ENCODE assay signal across 33 cellular contexts in genomic region chr6:11080296-11080695, GRCh38. TPM values are rescaled to one million over a fixed set of nuclear protein-coding genes. Genes with fewer than 3 reads are reported as not detected.
"Had no signal": no experiment of that assay in that cellular context is flagged by ENCODE, and none has a peak within 500 bp of the region (broad histone marks: within the 10 kb centered on the region; RNA-seq: fewer than 3 reads in every experiment).

No MANE protein-coding gene starts in this region.

- H3K4me3 ChIP-seq: pancreas, prostate gland, skin epidermis, smooth muscle cell, spleen, stomach, thoracic aorta, thyroid gland, tibial nerve, upper lobe of right lung, uterus had no signal

- H3K27me3 Mint-ChIP-seq: type B pancreatic cell had no signal

- H3K27ac Mint-ChIP-seq: naive thymus-derived CD8-positive, alpha-beta T cell; natural killer cell treated with Interleukin-12 subunit alpha and Interleukin-12 subunit beta and Interleukin-15 and Interleukin-18, amount 100 ng/mL, for 72 hours; nephron progenitor cell; stimulated activated naive B cell treated with anti-CD40 and anti-IgM and Interleukin-4, amounts not matched to agents 10 μg/mL and 1 μg/mL and 100 μg/mL, for 72 hours; stimulated activated naive CD8-positive, alpha-beta T cell treated with anti-CD3 and anti-CD28 coated beads, Interleukin-15, Interleukin-2, amounts not matched to agents 100 ng/mL and 50 ng/mL, for 24 hours; type B pancreatic cell had no signal

- H3K4me1 ChIP-seq: pancreas, prostate gland, spleen, stomach, thyroid gland, tibial nerve, upper lobe of right lung, uterus had no signal

- H3K9me3 Mint-ChIP-seq: naive B cell; naive thymus-derived CD8-positive, alpha-beta T cell; natural killer cell treated with Interleukin-12 subunit alpha and Interleukin-12 subunit beta and Interleukin-15 and Interleukin-18, amount 100 ng/mL, for 72 hours; nephron progenitor cell; stimulated activated naive CD8-positive, alpha-beta T cell treated with anti-CD3 and anti-CD28 coated beads, Interleukin-15, Interleukin-2, amounts not matched to agents 100 ng/mL and 50 ng/mL, for 24 hours; type B pancreatic cell had no signal

- H3K4me3 Mint-ChIP-seq: naive thymus-derived CD8-positive, alpha-beta T cell; natural killer cell treated with Interleukin-12 subunit alpha and Interleukin-12 subunit beta and Interleukin-15 and Interleukin-18, amount 100 ng/mL, for 72 hours; nephron progenitor cell; neural crest cell; stimulated activated naive B cell treated with anti-CD40 and anti-IgM and Interleukin-4, amounts not matched to agents 10 μg/mL and 1 μg/mL and 100 μg/mL, for 72 hours; stimulated activated naive CD8-positive, alpha-beta T cell treated with anti-CD3 and anti-CD28 coated beads, Interleukin-15, Interleukin-2, amounts not matched to agents 100 ng/mL and 50 ng/mL, for 24 hours; type B pancreatic cell had no signal

- ATAC-seq: naive thymus-derived CD8-positive, alpha-beta T cell; natural killer cell treated with Interleukin-12 subunit alpha and Interleukin-12 subunit beta and Interleukin-15 and Interleukin-18, amount 100 ng/mL, for 72 hours; pancreas; right cardiac atrium; sciatic nerve; stimulated activated naive B cell treated with anti-CD40 and anti-IgM and Interleukin-4, amounts not matched to agents 10 μg/mL and 1 μg/mL and 100 μg/mL, for 72 hours; upper lobe of right lung had no signal

- H3K4me2 ChIP-seq: smooth muscle cell had no signal

- H3K4me1 Mint-ChIP-seq: naive B cell; nephron progenitor cell; neural crest cell; stimulated activated naive B cell treated with anti-CD40 and anti-IgM and Interleukin-4, amounts not matched to agents 10 μg/mL and 1 μg/mL and 100 μg/mL, for 72 hours had no signal

- H3K27ac ChIP-seq: pancreas, prostate gland, skin epidermis, spleen, stomach, thoracic aorta, thyroid gland, tibial nerve, upper lobe of right lung, uterus had no signal

- H3K9me3 ChIP-seq: pancreas, prostate gland, spleen, stomach, thoracic aorta, thyroid gland, tibial nerve, upper lobe of right lung, uterus had no signal

- DNase-seq: naive B cell; naive thymus-derived CD8-positive, alpha-beta T cell; nephron progenitor cell; occipital lobe; pancreas; right cardiac atrium; spleen; stimulated activated CD4-positive, alpha-beta T cell treated with anti-CD3 and anti-CD28 coated beads, Interleukin-12 subunit alpha, Interleukin-12 subunit beta, amount 100 ng/mL, for 4 hours; stimulated activated CD4-positive, alpha-beta T cell treated with anti-CD3 and anti-CD28 coated beads, Interleukin-1b, Interleukin-23, amount 100 ng/mL, for 48 hours; stimulated activated CD4-positive, alpha-beta T cell treated with anti-CD3 and anti-CD28 coated beads, Interleukin-4, amount 100 ng/mL, for 1 hour; stimulated activated CD4-positive, alpha-beta T cell treated with anti-CD3 and anti-CD28 coated beads, Interleukin-4, amount 100 ng/mL, for 4 hours; stimulated activated CD8-positive, alpha-beta memory T cell treated with anti-CD3 and anti-CD28 coated beads, Interleukin-4, amount 100 ng/mL, for 48 hours; stimulated activated naive B cell treated with anti-CD40 and anti-IgM and Interleukin-4, amounts not matched to agents 10 μg/mL and 1 μg/mL and 100 μg/mL, for 72 hours; stimulated activated naive CD4-positive, alpha-beta T cell treated with Interleukin-2 at 50 U/mL for 16 hours; stomach; thyroid gland; upper lobe of right lung; uterus had no signal

- H3K27me3 ChIP-seq: pancreas, spleen, stomach, thyroid gland, tibial nerve, upper lobe of right lung, uterus had no signal

- H3K36me3 ChIP-seq: pancreas, prostate gland, spleen, stomach, thoracic aorta, thyroid gland, tibial nerve, upper lobe of right lung, uterus had no signal

- H3K36me3 Mint-ChIP-seq: naive B cell; naive thymus-derived CD8-positive, alpha-beta T cell; natural killer cell treated with Interleukin-12 subunit alpha and Interleukin-12 subunit beta and Interleukin-15 and Interleukin-18, amount 100 ng/mL, for 72 hours; stimulated activated naive B cell treated with anti-CD40 and anti-IgM and Interleukin-4, amounts not matched to agents 10 μg/mL and 1 μg/mL and 100 μg/mL, for 72 hours; type B pancreatic cell had no signal

RNA-seq across cellular contexts. Expression of gene ERVFRD-1, which starts 31.2 kb away (rescaled TPM):
- total RNA-seq: myocyte; naive thymus-derived CD8-positive, alpha-beta T cell; natural killer cell treated with Interleukin-12 subunit alpha and Interleukin-12 subunit beta and Interleukin-15 and Interleukin-18, amount 100 ng/mL, for 72 hours; neural crest cell; occipital lobe; osteocyte; prostate gland; pulmonary artery endothelial cell; temporal lobe; thoracic aorta; thyroid gland; urinary bladder had no signal
- polyA plus RNA-seq: smooth muscle cell, spleen had no signal

RNA-seq across cellular contexts. Expression of gene ELOVL2, which starts 36.2 kb away (rescaled TPM):
- total RNA-seq: naive thymus-derived CD8-positive, alpha-beta T cell; natural killer cell treated with Interleukin-12 subunit alpha and Interleukin-12 subunit beta and Interleukin-15 and Interleukin-18, amount 100 ng/mL, for 72 hours; pulmonary artery endothelial cell; spleen had no signal
- polyA plus RNA-seq: naive thymus-derived CD8-positive, alpha-beta T cell had no signal
